Comparison of ENCODE assay signal across 8 cellular contexts in genomic region chr3:182258538-182259177, GRCh38.
DNase-seq lines count a peak whose midpoint lies in the region; ATAC-seq, FAIRE-seq and TF ChIP-seq lines count a peak whose summit lies in the region.

No MANE protein-coding gene starts in this region.

- H3K27ac Mint-ChIP-seq in astrocyte (ENCODE audit: unreplicated experiment) = no peak overlapping the region

- H3K4me1 Mint-ChIP-seq in astrocyte (ENCODE audit: low read depth, unreplicated experiment) = no peaks in the 10 kb centered on the region

- peaks cover 19% of the 10 kb centered on the region for H3K27me3 Mint-ChIP-seq in astrocyte (ENCODE audit: low read depth, unreplicated experiment)

- no peaks in the 10 kb centered on the region for H3K9me3 Mint-ChIP-seq in astrocyte (ENCODE audit: unreplicated experiment)

- ATAC-seq in left lobe of liver (peak; percentile 81), GM18520 (IDR thresholded peaks at IDR 0.05; ENCODE audit: unreplicated experiment) (no peak)
- no peak for ATAC-seq in stimulated activated naive CD8-positive, alpha-beta T cell treated with anti-CD3 and anti-CD28 coated beads, Interleukin-15, Interleukin-2, amounts not matched to agents 100 U/mL and 50 U/mL, for 24 hours

- peak; percentile 90 for DNase-seq in NCI-H146 treated with DMSO at 0.1 percent for 48 hours (lab: John Stamatoyannopoulos, UW; ENCODE audit: unreplicated experiment)
- peak; percentile 42 for DNase-seq in astrocyte (ENCODE audit: low read depth)
- no peak for DNase-seq in left lobe of liver (ENCODE audit: low spot score)
- no peak for DNase-seq in stimulated activated naive CD8-positive, alpha-beta T cell treated with anti-CD3 and anti-CD28 coated beads, Interleukin-15, Interleukin-2, amounts not matched to agents 100 U/mL and 50 U/mL, for 24 hours
- no peak for DNase-seq in AG08396 (ENCODE audit: low spot score)
- DNase-seq in ureter (ENCODE audit: low spot score) = no peak

- H3K27ac ChIP-seq in astrocyte (ENCODE audit: low read depth, low read length) = no peak overlapping the region

- H3K79me2 ChIP-seq in astrocyte (ENCODE audit: insufficient read depth, low read length) = no peaks in the 10 kb centered on the region

- FAIRE-seq in astrocyte (lab: Jason Lieb, UNC) = no peak

- H3K4me3 ChIP-seq in astrocyte (ENCODE audit: insufficient read depth, low read depth, low read length) = no peak overlapping the region

- H3K4me2 ChIP-seq in astrocyte (ENCODE audit: low read length) = no peak overlapping the region

- TF ChIP-seq CTCF in GM12874 (IDR thresholded peaks at IDR 0.05; ENCODE audit: insufficient read depth, low read depth, low read length) (peak; percentile 27; the same call in 1 of the 2 replicates), astrocyte (IDR thresholded peaks at IDR 0.05; ENCODE audit: insufficient read depth, low read depth, low read length) (peak; percentile 67)

- H3K9me3 ChIP-seq in astrocyte (ENCODE audit: insufficient read depth, low read depth, low read length) = no peaks in the 10 kb centered on the region

- no peaks in the 10 kb centered on the region for H4K20me1 ChIP-seq in astrocyte (ENCODE audit: insufficient read depth, low read length)

- no peaks in the 10 kb centered on the region for H3K36me3 ChIP-seq in astrocyte (ENCODE audit: insufficient read depth, low read length)

- no peak overlapping the region for H3K4me3 Mint-ChIP-seq in astrocyte (ENCODE audit: unreplicated experiment)

- no peaks in the 10 kb centered on the region for H3K4me1 ChIP-seq in astrocyte (ENCODE audit: insufficient read depth, low read length)

- H2AFZ ChIP-seq in astrocyte (ENCODE audit: low read depth, low read length) = no peak overlapping the region

- H3K9ac ChIP-seq in astrocyte (ENCODE audit: low read length) = no peak overlapping the region

- no peaks in the 10 kb centered on the region for H3K36me3 Mint-ChIP-seq in astrocyte (ENCODE audit: low read depth, unreplicated experiment)

- no peaks in the 10 kb centered on the region for H3K27me3 ChIP-seq in astrocyte (ENCODE audit: insufficient read depth, low read length)

Comparison
In these comparisons a context has a peak if more than half of its experiments do, and no peak if none do; other contexts are left out.
1. DNase-seq: peak in NCI-H146 treated with DMSO at 0.1 percent for 48 hours (single experiment) and astrocyte (single experiment); none in left lobe of liver (single experiment), stimulated activated naive CD8-positive, alpha-beta T cell treated with anti-CD3 and anti-CD28 coated beads, Interleukin-15, Interleukin-2, amounts not matched to agents 100 U/mL and 50 U/mL, for 24 hours (single experiment), AG08396 (single experiment) and ureter (single experiment).